3 cellular contexts compared by ENCODE assay signal in the genomic region with DNA sequence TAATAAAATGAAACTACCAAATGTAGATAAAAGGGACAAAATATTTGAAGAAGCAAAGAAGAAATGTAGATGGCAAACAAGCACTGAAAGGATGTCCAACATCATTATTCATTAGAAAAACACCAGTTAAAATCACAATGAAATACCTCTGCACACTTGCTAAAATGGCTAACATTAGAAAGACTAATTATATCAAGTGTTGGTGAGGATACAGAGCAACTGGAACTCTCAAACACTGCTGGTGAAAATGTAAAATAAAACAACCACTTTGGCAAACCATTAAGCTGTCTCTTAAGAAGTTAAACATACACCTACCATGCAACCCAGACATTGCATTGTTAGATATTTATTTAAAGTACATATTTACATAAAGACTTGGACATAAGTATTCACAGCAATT.
TF ChIP-seq lines count a peak whose summit lies in the region.

No MANE protein-coding gene starts in this region.

TF ChIP-seq in HEK293, 187 proteins besides CTCF, POLR2A, EP300 and RAD21 (continued from another document and continues in another):
- TF ChIP-seq ZNF549 (tag by site-specific recombination; IDR thresholded peaks at IDR 0.05): 0 out of 2 replicates have a peak, but pooled peaks have one; percentile 13
- no peak for TF ChIP-seq ZNF555 (tag by site-specific recombination; conservative IDR thresholded peaks at IDR 0.05)
- TF ChIP-seq ZNF155 (tag by site-specific recombination; IDR thresholded peaks at IDR 0.05): no peak
- no peak for TF ChIP-seq HOXC10 (CRISPR knock-in tag; IDR thresholded peaks at IDR 0.05)
- TF ChIP-seq ZNF837 (tag by site-specific recombination; IDR thresholded peaks at IDR 0.05): no peak
- no peak for TF ChIP-seq ZNF76 (tag by site-specific recombination; IDR thresholded peaks at IDR 0.05; ENCODE audit: borderline replicate concordance, low read depth)
- no peak for TF ChIP-seq ZNF350 (tag by site-specific recombination; IDR thresholded peaks at IDR 0.05)
- TF ChIP-seq ZNF423 (tag by site-specific recombination; IDR thresholded peaks at IDR 0.05): no peak
- TF ChIP-seq TCF7L2 (IDR thresholded peaks at IDR 0.05; ENCODE audit: borderline replicate concordance, low read depth, low read length): no peak
- TF ChIP-seq, protein P1, sequence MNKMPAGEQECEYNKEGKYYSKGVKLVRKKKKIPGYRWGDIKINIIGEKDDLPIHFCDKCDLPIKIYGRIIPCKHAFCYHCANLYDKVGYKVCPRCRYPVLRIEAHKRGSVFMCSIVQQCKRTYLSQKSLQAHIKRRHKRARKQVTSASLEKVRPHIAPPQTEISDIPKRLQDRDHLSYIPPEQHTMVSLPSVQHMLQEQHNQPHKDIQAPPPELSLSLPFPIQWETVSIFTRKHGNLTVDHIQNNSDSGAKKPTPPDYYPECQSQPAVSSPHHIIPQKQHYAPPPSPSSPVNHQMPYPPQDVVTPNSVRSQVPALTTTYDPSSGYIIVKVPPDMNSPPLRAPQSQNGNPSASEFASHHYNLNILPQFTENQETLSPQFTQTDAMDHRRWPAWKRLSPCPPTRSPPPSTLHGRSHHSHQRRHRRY (tag by site-specific recombination; IDR thresholded peaks at IDR 0.05): no peak
- no peak for TF ChIP-seq ZNF600 (tag by site-specific recombination; IDR thresholded peaks at IDR 0.05)
- TF ChIP-seq ZNF19 (tag by site-specific recombination; IDR thresholded peaks at IDR 0.05; ENCODE audit: low read depth): no peak
- 0 out of 2 replicates have a peak, but pooled peaks have one; percentile 26 for TF ChIP-seq YY1 (tag by site-specific recombination; IDR thresholded peaks at IDR 0.05)
- peak; percentile 100 for TF ChIP-seq ZNF184 (tag by site-specific recombination; IDR thresholded peaks at IDR 0.05)
- TF ChIP-seq ZEB2 (tag by site-specific recombination; IDR thresholded peaks at IDR 0.05): no peak
- no peak for TF ChIP-seq ZFP3 (tag by site-specific recombination; IDR thresholded peaks at IDR 0.05; ENCODE audit: low read depth)
- no peak for TF ChIP-seq AEBP2 (tag by site-specific recombination; IDR thresholded peaks at IDR 0.05; ENCODE audit: borderline replicate concordance)
- peak; percentile 82 for TF ChIP-seq TRIM28 (IDR thresholded peaks at IDR 0.05; ENCODE audit: borderline replicate concordance, low read length)
- TF ChIP-seq KLF7 (tag by site-specific recombination; IDR thresholded peaks at IDR 0.05; ENCODE audit: borderline replicate concordance): no peak
- TF ChIP-seq, protein P2, sequence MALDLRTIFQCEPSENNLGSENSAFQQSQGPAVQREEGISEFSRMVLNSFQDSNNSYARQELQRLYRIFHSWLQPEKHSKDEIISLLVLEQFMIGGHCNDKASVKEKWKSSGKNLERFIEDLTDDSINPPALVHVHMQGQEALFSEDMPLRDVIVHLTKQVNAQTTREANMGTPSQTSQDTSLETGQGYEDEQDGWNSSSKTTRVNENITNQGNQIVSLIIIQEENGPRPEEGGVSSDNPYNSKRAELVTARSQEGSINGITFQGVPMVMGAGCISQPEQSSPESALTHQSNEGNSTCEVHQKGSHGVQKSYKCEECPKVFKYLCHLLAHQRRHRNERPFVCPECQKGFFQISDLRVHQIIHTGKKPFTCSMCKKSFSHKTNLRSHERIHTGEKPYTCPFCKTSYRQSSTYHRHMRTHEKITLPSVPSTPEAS (tag by site-specific recombination; IDR thresholded peaks at IDR 0.05): no peak

TF ChIP-seq in WTC11, 78 proteins besides CTCF, POLR2A, EP300 and RAD21 (continued from another document):
- no peak for TF ChIP-seq E2F5 (CRISPR knock-in tag; IDR thresholded peaks at IDR 0.05)

TF ChIP-seq in K562, 482 proteins besides CTCF, POLR2A, EP300 and RAD21 (continued from another document and continues in another):
- TF ChIP-seq BRD9 (IDR thresholded peaks at IDR 0.05; ENCODE audit: low read depth, partially characterized antibody) (no peak), SP1 (CRISPR knock-in tag; IDR thresholded peaks at IDR 0.05) (no peak), HSF4 (CRISPR knock-in tag; IDR thresholded peaks at IDR 0.05; ENCODE audit: borderline replicate concordance) (no peak), CEBPB (tag; IDR thresholded peaks at IDR 0.05) (no peak), ZNF695 (CRISPR knock-in tag; IDR thresholded peaks at IDR 0.05) (no peak), IRF9 (tag; IDR thresholded peaks at IDR 0.05) (no peak), HDGF (IDR thresholded peaks at IDR 0.05) (no peak), ELF2 (CRISPR knock-in tag; IDR thresholded peaks at IDR 0.05) (no peak), MITF (IDR thresholded peaks at IDR 0.05) (no peak), ZNF717 (CRISPR knock-in tag; IDR thresholded peaks at IDR 0.05) (no peak), SMARCB1 (IDR thresholded peaks at IDR 0.05; ENCODE audit: insufficient read length, low read depth) (no peak), STAG1 (CRISPR knock-in tag; IDR thresholded peaks at IDR 0.05; ENCODE audit: borderline replicate concordance) (no peak), TCF7L2 (IDR thresholded peaks at IDR 0.05; ENCODE audit: low read depth, low read length) (no peak), ZBTB26 (CRISPR knock-in tag; IDR thresholded peaks at IDR 0.05) (no peak), SMARCA4 (IDR thresholded peaks at IDR 0.05) (no peak), RCOR1 (IDR thresholded peaks at IDR 0.05; ENCODE audit: borderline replicate concordance in 1 of 2, low read depth in 2 of 2, low read length in 2 of 2) (peak in 1 of 2 experiments; percentile 73; a peak in 2 of 4 replicates), TCF7 (IDR thresholded peaks at IDR 0.05; ENCODE audit: borderline replicate concordance) (no peak), GABPB1 (CRISPR knock-in tag; IDR thresholded peaks at IDR 0.05) (no peak), HLTF (IDR thresholded peaks at IDR 0.05) (peak; percentile 78; the same call in 1 of the 2 replicates), ZKSCAN3 (CRISPR knock-in tag; IDR thresholded peaks at IDR 0.05) (no peak), THAP12 (CRISPR knock-in tag; IDR thresholded peaks at IDR 0.05) (no peak), PHTF2 (CRISPR knock-in tag; IDR thresholded peaks at IDR 0.05) (no peak), FIP1L1 (IDR thresholded peaks at IDR 0.05; ENCODE audit: low read depth, low read length, poor library complexity, severe bottlenecking) (no peak), TRIM28 (IDR thresholded peaks at IDR 0.05) (peak; percentile 85), ILF3 (IDR thresholded peaks at IDR 0.05; ENCODE audit: borderline replicate concordance) (no peak), CBX3 (IDR thresholded peaks at IDR 0.05; ENCODE audit: borderline replicate concordance in 1 of 2, low read length in 2 of 2) (peak in 1 of 2 experiments; percentile 82; a peak in 2 of 3 replicates), RBFOX2 (IDR thresholded peaks at IDR 0.05; ENCODE audit: low read depth, low read length) (no peak)
- TF ChIP-seq, protein P3, sequence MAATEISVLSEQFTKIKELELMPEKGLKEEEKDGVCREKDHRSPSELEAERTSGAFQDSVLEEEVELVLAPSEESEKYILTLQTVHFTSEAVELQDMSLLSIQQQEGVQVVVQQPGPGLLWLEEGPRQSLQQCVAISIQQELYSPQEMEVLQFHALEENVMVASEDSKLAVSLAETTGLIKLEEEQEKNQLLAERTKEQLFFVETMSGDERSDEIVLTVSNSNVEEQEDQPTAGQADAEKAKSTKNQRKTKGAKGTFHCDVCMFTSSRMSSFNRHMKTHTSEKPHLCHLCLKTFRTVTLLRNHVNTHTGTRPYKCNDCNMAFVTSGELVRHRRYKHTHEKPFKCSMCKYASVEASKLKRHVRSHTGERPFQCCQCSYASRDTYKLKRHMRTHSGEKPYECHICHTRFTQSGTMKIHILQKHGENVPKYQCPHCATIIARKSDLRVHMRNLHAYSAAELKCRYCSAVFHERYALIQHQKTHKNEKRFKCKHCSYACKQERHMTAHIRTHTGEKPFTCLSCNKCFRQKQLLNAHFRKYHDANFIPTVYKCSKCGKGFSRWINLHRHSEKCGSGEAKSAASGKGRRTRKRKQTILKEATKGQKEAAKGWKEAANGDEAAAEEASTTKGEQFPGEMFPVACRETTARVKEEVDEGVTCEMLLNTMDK (IDR thresholded peaks at IDR 0.05; ENCODE audit: borderline replicate concordance, insufficient read depth, low read depth, low read length, poor library complexity, severe bottlenecking): no peak
- TF ChIP-seq, protein P4, sequence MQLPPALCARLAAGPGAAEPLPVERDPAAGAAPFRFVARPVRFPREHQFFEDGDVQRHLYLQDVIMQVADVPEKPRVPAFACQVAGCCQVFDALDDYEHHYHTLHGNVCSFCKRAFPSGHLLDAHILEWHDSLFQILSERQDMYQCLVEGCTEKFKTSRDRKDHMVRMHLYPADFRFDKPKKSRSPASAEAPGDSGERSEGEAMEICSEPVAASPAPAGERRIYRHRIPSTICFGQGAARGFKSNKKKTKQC (CRISPR knock-in tag; IDR thresholded peaks at IDR 0.05): no peak
- TF ChIP-seq, protein P5, sequence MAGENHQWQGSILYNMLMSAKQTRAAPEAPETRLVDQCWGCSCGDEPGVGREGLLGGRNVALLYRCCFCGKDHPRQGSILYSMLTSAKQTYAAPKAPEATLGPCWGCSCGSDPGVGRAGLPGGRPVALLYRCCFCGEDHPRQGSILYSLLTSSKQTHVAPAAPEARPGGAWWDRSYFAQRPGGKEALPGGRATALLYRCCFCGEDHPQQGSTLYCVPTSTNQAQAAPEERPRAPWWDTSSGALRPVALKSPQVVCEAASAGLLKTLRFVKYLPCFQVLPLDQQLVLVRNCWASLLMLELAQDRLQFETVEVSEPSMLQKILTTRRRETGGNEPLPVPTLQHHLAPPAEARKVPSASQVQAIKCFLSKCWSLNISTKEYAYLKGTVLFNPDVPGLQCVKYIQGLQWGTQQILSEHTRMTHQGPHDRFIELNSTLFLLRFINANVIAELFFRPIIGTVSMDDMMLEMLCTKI (IDR thresholded peaks at IDR 0.05; ENCODE audit: partially characterized antibody): no peak
- TF ChIP-seq, protein P6, sequence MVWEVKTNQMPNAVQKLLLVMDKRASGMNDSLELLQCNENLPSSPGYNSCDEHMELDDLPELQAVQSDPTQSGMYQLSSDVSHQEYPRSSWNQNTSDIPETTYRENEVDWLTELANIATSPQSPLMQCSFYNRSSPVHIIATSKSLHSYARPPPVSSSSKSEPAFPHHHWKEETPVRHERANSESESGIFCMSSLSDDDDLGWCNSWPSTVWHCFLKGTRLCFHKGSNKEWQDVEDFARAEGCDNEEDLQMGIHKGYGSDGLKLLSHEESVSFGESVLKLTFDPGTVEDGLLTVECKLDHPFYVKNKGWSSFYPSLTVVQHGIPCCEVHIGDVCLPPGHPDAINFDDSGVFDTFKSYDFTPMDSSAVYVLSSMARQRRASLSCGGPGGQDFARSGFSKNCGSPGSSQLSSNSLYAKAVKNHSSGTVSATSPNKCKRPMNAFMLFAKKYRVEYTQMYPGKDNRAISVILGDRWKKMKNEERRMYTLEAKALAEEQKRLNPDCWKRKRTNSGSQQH (CRISPR knock-in tag; IDR thresholded peaks at IDR 0.05): no peak
- TF ChIP-seq, protein P7, sequence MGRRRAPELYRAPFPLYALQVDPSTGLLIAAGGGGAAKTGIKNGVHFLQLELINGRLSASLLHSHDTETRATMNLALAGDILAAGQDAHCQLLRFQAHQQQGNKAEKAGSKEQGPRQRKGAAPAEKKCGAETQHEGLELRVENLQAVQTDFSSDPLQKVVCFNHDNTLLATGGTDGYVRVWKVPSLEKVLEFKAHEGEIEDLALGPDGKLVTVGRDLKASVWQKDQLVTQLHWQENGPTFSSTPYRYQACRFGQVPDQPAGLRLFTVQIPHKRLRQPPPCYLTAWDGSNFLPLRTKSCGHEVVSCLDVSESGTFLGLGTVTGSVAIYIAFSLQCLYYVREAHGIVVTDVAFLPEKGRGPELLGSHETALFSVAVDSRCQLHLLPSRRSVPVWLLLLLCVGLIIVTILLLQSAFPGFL (CRISPR knock-in tag; IDR thresholded peaks at IDR 0.05): no peak
